Comparison of ENCODE assay signal across 8 cellular contexts in genomic region chr15:48330855-48331795, GRCh38. TPM values are rescaled to one million over a fixed set of nuclear protein-coding genes. Genes with fewer than 3 reads are reported as not detected.
DNase-seq lines count a peak whose midpoint lies in the region; ATAC-seq and TF ChIP-seq lines count a peak whose summit lies in the region.

Gene DUT (plus strand): TSS chr15:48331429. CDS start chr15:48331516, 87 bp downstream.

- H3K4me3 ChIP-seq in Panc1 (ENCODE audit: low read depth in 2 of 2, low read length in 2 of 2), result peak within 1 kb of the TSS; percentile 73 to 94
- peak within 1 kb of the TSS; percentile 87 for H3K4me3 ChIP-seq in naive thymus-derived CD4-positive, alpha-beta T cell (ENCODE audit: low read length)

- H3K36me3 Mint-ChIP-seq in naive thymus-derived CD4-positive, alpha-beta T cell, result peaks cover 4 to 15% (median 8%) of the 10 kb centered on the region in 5 donors

- H3K4me1 ChIP-seq in Panc1 (ENCODE audit: control insufficient read depth, insufficient read depth, low read length), result peaks cover 19% of the 10 kb centered on the region
- peaks cover 12 to 13% of the 10 kb centered on the region in 2 donors for H3K4me1 ChIP-seq in naive thymus-derived CD4-positive, alpha-beta T cell (ENCODE audit: control insufficient read depth in 2 of 2, insufficient read depth in 2 of 2, low read length in 2 of 2)

- peaks cover 27% of the 10 kb centered on the region for H3K36me3 ChIP-seq in Panc1 (ENCODE audit: control insufficient read depth, insufficient read depth, low read length)
- H3K36me3 ChIP-seq in naive thymus-derived CD4-positive, alpha-beta T cell (ENCODE audit: control insufficient read depth in 2 of 3, insufficient read depth in 3 of 3, low read length in 3 of 3), result peaks cover 4 to 18% (median 8%) of the 10 kb centered on the region in 3 experiments

- peak within 1 kb of the TSS; percentile 94 to 100 (median 99) for H3K27ac Mint-ChIP-seq in naive thymus-derived CD4-positive, alpha-beta T cell

- peaks cover 13 to 46% (median 24%) of the 10 kb centered on the region in 7 donors for H3K4me1 Mint-ChIP-seq in naive thymus-derived CD4-positive, alpha-beta T cell

- intact Hi-C loops in Panc1 (cut with micrococcal nuclease; ENCODE audit: unreplicated experiment), result no loop called here
- intact Hi-C loops in naive thymus-derived CD4-positive, alpha-beta T cell (cut with micrococcal nuclease), result loop anchor here (1.0 to 10.0 kb wide), 12 partner anchors 44 to 1289 kb away; partner anchors contain the start of genes CEP152 (in 2 of the 2), COPS2 (in 2 of the 2), SECISBP2L (in 2 of the 2) and FAM227B (in 1 of the 2)

- POLR2A ChIA-PET in Panc1 (lab: Charles Lee), result interaction anchor here (0.6 kb wide), 2 partner anchors 39 to 1499 kb away, joined by 6 to 9 read pairs; no protein-coding TSS in a partner anchor
- POLR2A ChIA-PET in naive thymus-derived CD4-positive, alpha-beta T cell (lab: Charles Lee), result interaction anchor here (0.8 to 1.6 kb wide), 3 partner anchors 11 to 839 kb away, joined by 3 to 4 read pairs (median 3); partner anchors contain the start of gene GALK2

- peaks cover 0 to 2% (median 0%) of the 10 kb centered on the region in 11 donors for H3K9me3 Mint-ChIP-seq in naive thymus-derived CD4-positive, alpha-beta T cell

- CTCF ChIA-PET in Panc1 (lab: Charles Lee), result interaction anchor here (1.4 kb wide), 1 partner anchor 21 kb away, joined by 6 read pairs; no protein-coding TSS in a partner anchor
- CTCF ChIA-PET in naive thymus-derived CD4-positive, alpha-beta T cell (lab: Charles Lee), result no interaction called here

- no peak for TF ChIP-seq CTCF in Panc1 (IDR thresholded peaks at IDR 0.05)

- H3K4me3 Mint-ChIP-seq in naive thymus-derived CD4-positive, alpha-beta T cell, result peak within 1 kb of the TSS; percentile 94 to 100 (median 98)

- in situ Hi-C loops in Caki2 (cut with HindIII; ENCODE audit: low pct_unique_long_range_greater_than_20kb, low sequenced_read_pairs) (no loop called here), Panc1 (cut with HindIII; ENCODE audit: low pct_unique_long_range_greater_than_20kb, low sequenced_read_pairs) (no loop called here)

- no TSS peak for BruUV-seq in Panc1 (replicated peaks; lab: Mats Ljungman, UMichigan)

- peak within 1 kb of the TSS; percentile 93 for H3K27ac ChIP-seq in Panc1 (ENCODE audit: low read length)
- peak within 1 kb of the TSS; percentile 93 for H3K27ac ChIP-seq in naive thymus-derived CD4-positive, alpha-beta T cell (ENCODE audit: low read depth, low read length)

- DNase-seq in Caki2 (ENCODE audit: low read depth) (peak; percentile 85), HS-27A (ENCODE audit: low read depth) (peak; percentile 61), Panc1 (ENCODE audit: low read depth, low spot score) (no peak), activated T-helper 1 cell treated with Interleukin-2 at 50 U/mL for 16 hours (ENCODE audit: low read depth) (peak; percentile 71), fibroblast of gingiva (ENCODE audit: low read depth) (peak; percentile 83)
- peak; percentile 65 to 85 (median 79) for DNase-seq in naive thymus-derived CD4-positive, alpha-beta T cell
- DNase-seq in stimulated activated naive CD4-positive, alpha-beta T cell (lab: John Stamatoyannopoulos, UW), result peak; percentile 61 to 80 (median 68)

- peak; percentile 65 for ATAC-seq in GM19468 (IDR thresholded peaks at IDR 0.05; ENCODE audit: extremely low read depth, unreplicated experiment)
- peak; percentile 95 for ATAC-seq in Panc1
- ATAC-seq in naive thymus-derived CD4-positive, alpha-beta T cell, result peak; percentile 87

- H3K27me3 Mint-ChIP-seq in naive thymus-derived CD4-positive, alpha-beta T cell, result peaks cover 0 to 2% (median 0%) of the 10 kb centered on the region in 5 donors

- H3K9me3 ChIP-seq in Panc1 (ENCODE audit: control insufficient read depth, insufficient read depth, low read depth, low read length), result no peaks in the 10 kb centered on the region
- H3K9me3 ChIP-seq in naive thymus-derived CD4-positive, alpha-beta T cell (ENCODE audit: control insufficient read depth in 2 of 3, low read length in 3 of 3), result no peaks in the 10 kb centered on the region

- no peaks in the 10 kb centered on the region for H3K27me3 ChIP-seq in Panc1 (ENCODE audit: control insufficient read depth, insufficient read depth, low read length)
- H3K27me3 ChIP-seq in naive thymus-derived CD4-positive, alpha-beta T cell (ENCODE audit: control insufficient read depth in 2 of 2, insufficient read depth in 2 of 2, low read length in 2 of 2), result no peaks in the 10 kb centered on the region

RNA-seq across cellular contexts. Expression of gene DUT, which starts in this region (rescaled TPM):
- total RNA-seq in Caki2 (2014; rRNA removed; shearing (Covaris generic); ENCODE audit: low replicate concordance), result 131 and 141 TPM in 2 replicates
- 220 TPM for total RNA-seq in Panc1 (2021; ENCODE audit: unreplicated experiment)
- 164 TPM for polyA plus RNA-seq in Panc1 (2012; ENCODE audit: insufficient read length)
- 100 to 1,000 TPM in 3 of 5 experiments, 10 to 100 TPM in 2; 54.7 to 219 (median 116) TPM for total RNA-seq in naive thymus-derived CD4-positive, alpha-beta T cell
- 100 to 1,000 TPM; 115 to 134 TPM for polyA plus RNA-seq in naive thymus-derived CD4-positive, alpha-beta T cell
